In genomic region chr1:148049113-148049491, GRCh38 we compare ENCODE assay signal across 8 cellular contexts.
DNase-seq lines count a peak whose midpoint lies in the region; TF ChIP-seq lines count a peak whose summit lies in the region.
"Not testable (repeated sequence)": the region's sequence is repeated elsewhere in the genome, so short reads cannot be mapped to it uniquely, and the experiment has no call there.

No MANE protein-coding gene starts in this region.

- WGBS in esophagus squamous epithelium, 2 donors, result 1 to 12% methylated on average over 12 to 19 of the region's 25 CpGs

- not testable (repeated sequence) for H3K36me3 Mint-ChIP-seq in CD4-positive, alpha-beta memory T cell; T-helper 1 cell treated with Interleukin-12 subunit alpha and Interleukin-12 subunit beta and Interleukin-4 antibody, amounts not matched to agents 30 μg/mL and 1 μg/mL, for 36 hours (ENCODE audit: low read depth); brain; progenitor cell of endocrine pancreas (ENCODE audit: insufficient read depth); stimulated activated naive CD8-positive, alpha-beta T cell treated with anti-CD3 and anti-CD28 coated beads, Interleukin-15, Interleukin-2, amounts not matched to agents 100 ng/mL and 50 ng/mL, for 24 hours (ENCODE audit: low read depth)

- H3K9me3 ChIP-seq in CD4-positive, alpha-beta memory T cell (ENCODE audit: control insufficient read depth in 1 of 2, low read length in 2 of 2); esophagus squamous epithelium: not testable (repeated sequence)

- peak in 3 of 5 donors; percentile 17 to 39 (median 18) for DNase-seq in CD4-positive, alpha-beta memory T cell
- DNase-seq in activated T-cell treated with anti-CD3 and anti-CD28 coated beads, Interleukin-2, amount 50 U/mL, for 1 hour, result peak; percentile 51
- not testable (repeated sequence) for DNase-seq in esophagus squamous epithelium (lab: John Stamatoyannopoulos, UW); kidney epithelial cell (ENCODE audit: low read depth); progenitor cell of endocrine pancreas (ENCODE audit: low spot score, unreplicated experiment)

- H3K4me1 ChIP-seq in CD4-positive, alpha-beta memory T cell (ENCODE audit: insufficient read depth, low read length); esophagus squamous epithelium: not testable (repeated sequence)

- not testable (repeated sequence) for H3K27me3 ChIP-seq in CD4-positive, alpha-beta memory T cell (ENCODE audit: insufficient read depth, low read length); kidney epithelial cell (ENCODE audit: control insufficient read depth, insufficient read depth, low read length)
- H3K27me3 ChIP-seq in esophagus squamous epithelium, result peaks cover 0 to 11% (median 0%) of the 10 kb centered on the region in 4 donors

- not testable (repeated sequence) for H3K27me3 Mint-ChIP-seq in CD4-positive, alpha-beta memory T cell; progenitor cell of endocrine pancreas; stimulated activated naive CD8-positive, alpha-beta T cell treated with anti-CD3 and anti-CD28 coated beads, Interleukin-15, Interleukin-2, amounts not matched to agents 100 ng/mL and 50 ng/mL, for 24 hours
- H3K27me3 Mint-ChIP-seq in T-helper 1 cell treated with Interleukin-12 subunit alpha and Interleukin-12 subunit beta and Interleukin-4 antibody, amounts not matched to agents 30 μg/mL and 1 μg/mL, for 36 hours (ENCODE audit: low read depth), result peaks cover 14% of the 10 kb centered on the region
- H3K27me3 Mint-ChIP-seq in brain, result peaks cover 11% of the 10 kb centered on the region

- CTCF ChIA-PET in CD4-positive, alpha-beta memory T cell (lab: Charles Lee; ENCODE audit: partially characterized antibody), result not testable (repeated sequence)

- H3K27ac Mint-ChIP-seq in CD4-positive, alpha-beta memory T cell, result peak overlapping the region in 1 of 7 donors; percentile 41
- H3K27ac Mint-ChIP-seq in T-helper 1 cell treated with Interleukin-12 subunit alpha and Interleukin-12 subunit beta and Interleukin-4 antibody, amounts not matched to agents 30 μg/mL and 1 μg/mL, for 36 hours, result not testable (repeated sequence)
- H3K27ac Mint-ChIP-seq in brain (peak overlapping the region in 1 of 5 experiments; percentile 67), progenitor cell of endocrine pancreas (peak overlapping the region; percentile 29)
- H3K27ac Mint-ChIP-seq in stimulated activated naive CD8-positive, alpha-beta T cell treated with anti-CD3 and anti-CD28 coated beads, Interleukin-15, Interleukin-2, amounts not matched to agents 100 ng/mL and 50 ng/mL, for 24 hours, result peak overlapping the region; percentile 40

- TF ChIP-seq POLR2A in esophagus squamous epithelium (IDR thresholded peaks at IDR 0.05), result not testable (repeated sequence)

- H3K36me3 ChIP-seq in CD4-positive, alpha-beta memory T cell (ENCODE audit: insufficient read depth, low read length); esophagus squamous epithelium; kidney epithelial cell (ENCODE audit: control insufficient read depth, insufficient read depth, low read length): not testable (repeated sequence)

- H3K4me3 ChIP-seq in CD4-positive, alpha-beta memory T cell (ENCODE audit: low read length in 2 of 2), result not testable (repeated sequence)
- H3K4me3 ChIP-seq in esophagus squamous epithelium (peak overlapping the region; percentile 12 to 58 (median 35)), kidney epithelial cell (ENCODE audit: low read depth, low read length) (peak overlapping the region; percentile 32)

- H3K9me3 Mint-ChIP-seq in CD4-positive, alpha-beta memory T cell; T-helper 1 cell treated with Interleukin-12 subunit alpha and Interleukin-12 subunit beta and Interleukin-4 antibody, amounts not matched to agents 30 μg/mL and 1 μg/mL, for 36 hours; brain; progenitor cell of endocrine pancreas (ENCODE audit: low read depth); stimulated activated naive CD8-positive, alpha-beta T cell treated with anti-CD3 and anti-CD28 coated beads, Interleukin-15, Interleukin-2, amounts not matched to agents 100 ng/mL and 50 ng/mL, for 24 hours: not testable (repeated sequence)

- POLR2A ChIA-PET in CD4-positive, alpha-beta memory T cell (lab: Charles Lee; ENCODE audit: partially characterized antibody), result not testable (repeated sequence)

- intact Hi-C loops in CD4-positive, alpha-beta memory T cell (cut with micrococcal nuclease); esophagus squamous epithelium (cut with DNase I): not testable (repeated sequence)

- peak overlapping the region; percentile 63 to 83 (median 74) for H3K4me3 Mint-ChIP-seq in CD4-positive, alpha-beta memory T cell
- peak overlapping the region; percentile 70 for H3K4me3 Mint-ChIP-seq in T-helper 1 cell treated with Interleukin-12 subunit alpha and Interleukin-12 subunit beta and Interleukin-4 antibody, amounts not matched to agents 30 μg/mL and 1 μg/mL, for 36 hours
- H3K4me3 Mint-ChIP-seq in brain, result peak overlapping the region; percentile 79 to 89 (median 85)
- peak overlapping the region; percentile 73 for H3K4me3 Mint-ChIP-seq in progenitor cell of endocrine pancreas (ENCODE audit: low read depth)
- peak overlapping the region; percentile 83 for H3K4me3 Mint-ChIP-seq in stimulated activated naive CD8-positive, alpha-beta T cell treated with anti-CD3 and anti-CD28 coated beads, Interleukin-15, Interleukin-2, amounts not matched to agents 100 ng/mL and 50 ng/mL, for 24 hours

- not testable (repeated sequence) for H3K4me1 Mint-ChIP-seq in CD4-positive, alpha-beta memory T cell; T-helper 1 cell treated with Interleukin-12 subunit alpha and Interleukin-12 subunit beta and Interleukin-4 antibody, amounts not matched to agents 30 μg/mL and 1 μg/mL, for 36 hours (ENCODE audit: low read depth); brain; progenitor cell of endocrine pancreas (ENCODE audit: low read depth); stimulated activated naive CD8-positive, alpha-beta T cell treated with anti-CD3 and anti-CD28 coated beads, Interleukin-15, Interleukin-2, amounts not matched to agents 100 ng/mL and 50 ng/mL, for 24 hours (ENCODE audit: low read depth)

- not testable (repeated sequence) for H3K27ac ChIP-seq in CD4-positive, alpha-beta memory T cell (ENCODE audit: low read depth, low read length); esophagus squamous epithelium

- not testable (repeated sequence) for TF ChIP-seq CTCF in brain (conservative IDR thresholded peaks at IDR 0.05); esophagus squamous epithelium (IDR thresholded peaks at IDR 0.05); kidney epithelial cell (IDR thresholded peaks at IDR 0.05; ENCODE audit: insufficient read depth, low read length, poor library complexity, severe bottlenecking); progenitor cell of endocrine pancreas (IDR thresholded peaks at IDR 0.05; ENCODE audit: unreplicated experiment)
